ENCODE assay signal across 8 cellular contexts in genomic region chr20:54649511-54649962, GRCh38.
DNase-seq lines count a peak whose midpoint lies in the region; ATAC-seq and TF ChIP-seq lines count a peak whose summit lies in the region.

No MANE protein-coding gene starts in this region.

- ATAC-seq in GM23338 (peak; percentile 91), GM18873 (IDR thresholded peaks at IDR 0.05; ENCODE audit: low FRiP score, unreplicated experiment) (no peak)

- 0 out of 2 replicates have a peak, but pooled peaks cover 2% of the 10 kb centered on the region for H4K20me1 ChIP-seq in GM23338 (replicated peaks; ENCODE audit: insufficient read depth)

- DNase-seq in Calu3 (peak; percentile 92), GM23338 (ENCODE audit: low spot score) (peak; percentile 91), NCI-H1417 treated with DMSO at 0.1 percent for 48 hours (lab: John Stamatoyannopoulos, UW) (peak; percentile 34), SW480 (ENCODE audit: low spot score) (peak; percentile 80), amygdala (lab: John Stamatoyannopoulos, UW) (peak in 49 of 56 donors; percentile 1 to 86 (median 43)), hepatic stellate cell (ENCODE audit: low spot score) (peak; percentile 48), sigmoid colon (peak; percentile 81)

- CTCF ChIA-PET in Calu3 (lab: Charles Lee), result interaction anchor here (0.7 to 0.8 kb wide), 2 partner anchors 12 to 546 kb away, joined by 3 to 4 read pairs; no protein-coding TSS in a partner anchor

- H3K27me3 ChIP-seq in GM23338 (ENCODE audit: insufficient read depth), result no peaks in the 10 kb centered on the region
- no peaks in the 10 kb centered on the region for H3K27me3 ChIP-seq in sigmoid colon

- H3K4me3 Mint-ChIP-seq in Calu3 (ENCODE audit: low read depth, unreplicated experiment), result no peak overlapping the region
- H3K4me3 Mint-ChIP-seq in GM23338, result no peak overlapping the region

- H3K27ac Mint-ChIP-seq in Calu3 (ENCODE audit: unreplicated experiment) (no peak overlapping the region), GM23338 (no peak overlapping the region)

- no peaks in the 10 kb centered on the region for H3K9me3 ChIP-seq in sigmoid colon

- no peak overlapping the region for H3K27ac ChIP-seq in GM23338 (ENCODE audit: low read depth)
- no peak overlapping the region for H3K27ac ChIP-seq in sigmoid colon

- no peak for TF ChIP-seq EP300 in sigmoid colon (IDR thresholded peaks at IDR 0.05)

- H2AFZ ChIP-seq in GM23338, result no peak overlapping the region

- no peaks in the 10 kb centered on the region for H3F3A ChIP-seq in GM23338 (replicated peaks; ENCODE audit: low read depth)

- TF ChIP-seq CTCF in Calu3 (IDR thresholded peaks at IDR 0.05; ENCODE audit: unreplicated experiment), result peak; percentile 88
- TF ChIP-seq CTCF in GM23338 (conservative IDR thresholded peaks at IDR 0.05; ENCODE audit: low read depth in 2 of 2), result peak; percentile 81 to 87
- TF ChIP-seq CTCF in sigmoid colon (IDR thresholded peaks at IDR 0.05), result peak; percentile 35 to 83 (median 49)

- BruUV-seq in Calu3 (replicated peaks; lab: Mats Ljungman, UMichigan), result no TSS peak

- H3K27me3 Mint-ChIP-seq in Calu3 (ENCODE audit: unreplicated experiment) (peaks cover 56% of the 10 kb centered on the region), GM23338 (ENCODE audit: insufficient read depth, low read depth, poor library complexity) (no peaks in the 10 kb centered on the region)

- no peaks in the 10 kb centered on the region for H3K9me2 ChIP-seq in GM23338 (ENCODE audit: insufficient read depth)

- H3K9me3 Mint-ChIP-seq in Calu3 (ENCODE audit: low read depth, unreplicated experiment) (no peaks in the 10 kb centered on the region), GM23338 (no peaks in the 10 kb centered on the region)

- no peak for TF ChIP-seq POLR2A in sigmoid colon (IDR thresholded peaks at IDR 0.05)

- no peak overlapping the region for H3K4me3 ChIP-seq in GM23338
- no peak overlapping the region for H3K4me3 ChIP-seq in sigmoid colon

- H3K4me2 ChIP-seq in GM23338, result no peak overlapping the region

- no peaks in the 10 kb centered on the region for H3K36me3 ChIP-seq in GM23338 (ENCODE audit: insufficient read depth)
- H3K36me3 ChIP-seq in sigmoid colon, result no peaks in the 10 kb centered on the region

- H3K36me3 Mint-ChIP-seq in Calu3 (ENCODE audit: insufficient read depth, unreplicated experiment), result no peaks in the 10 kb centered on the region
- H3K36me3 Mint-ChIP-seq in GM23338 (ENCODE audit: low read depth), result no peaks in the 10 kb centered on the region

- H3K4me1 Mint-ChIP-seq in Calu3 (ENCODE audit: low read depth, unreplicated experiment) (peaks cover 8% of the 10 kb centered on the region), GM23338 (no peaks in the 10 kb centered on the region)

- intact Hi-C loops in Calu3 (cut with micrococcal nuclease; ENCODE audit: unreplicated experiment) (loop anchor here (1.0 to 5.0 kb wide), 3 partner anchors 77 to 192 kb away; partner anchors contain the start of gene DOK5), sigmoid colon (cut with DNase I) (loop anchor here (2.0 kb wide), 1 partner anchor 429 kb away; no protein-coding TSS in a partner anchor)

- WGBS in sigmoid colon, 2 donors, result 7 to 12% methylated on average over 8 of the region's 8 CpGs

- H3K79me2 ChIP-seq in GM23338 (replicated peaks; ENCODE audit: insufficient read depth), result no peaks in the 10 kb centered on the region

- H3K4me1 ChIP-seq in GM23338 (ENCODE audit: insufficient read depth) (peaks cover 6% of the 10 kb centered on the region; the same call in 1 of the 2 replicates), sigmoid colon (no peaks in the 10 kb centered on the region)

TF ChIP-seq in GM23338, 12 proteins besides CTCF, POLR2A, EP300 and RAD21:
- TF ChIP-seq, protein P1, sequence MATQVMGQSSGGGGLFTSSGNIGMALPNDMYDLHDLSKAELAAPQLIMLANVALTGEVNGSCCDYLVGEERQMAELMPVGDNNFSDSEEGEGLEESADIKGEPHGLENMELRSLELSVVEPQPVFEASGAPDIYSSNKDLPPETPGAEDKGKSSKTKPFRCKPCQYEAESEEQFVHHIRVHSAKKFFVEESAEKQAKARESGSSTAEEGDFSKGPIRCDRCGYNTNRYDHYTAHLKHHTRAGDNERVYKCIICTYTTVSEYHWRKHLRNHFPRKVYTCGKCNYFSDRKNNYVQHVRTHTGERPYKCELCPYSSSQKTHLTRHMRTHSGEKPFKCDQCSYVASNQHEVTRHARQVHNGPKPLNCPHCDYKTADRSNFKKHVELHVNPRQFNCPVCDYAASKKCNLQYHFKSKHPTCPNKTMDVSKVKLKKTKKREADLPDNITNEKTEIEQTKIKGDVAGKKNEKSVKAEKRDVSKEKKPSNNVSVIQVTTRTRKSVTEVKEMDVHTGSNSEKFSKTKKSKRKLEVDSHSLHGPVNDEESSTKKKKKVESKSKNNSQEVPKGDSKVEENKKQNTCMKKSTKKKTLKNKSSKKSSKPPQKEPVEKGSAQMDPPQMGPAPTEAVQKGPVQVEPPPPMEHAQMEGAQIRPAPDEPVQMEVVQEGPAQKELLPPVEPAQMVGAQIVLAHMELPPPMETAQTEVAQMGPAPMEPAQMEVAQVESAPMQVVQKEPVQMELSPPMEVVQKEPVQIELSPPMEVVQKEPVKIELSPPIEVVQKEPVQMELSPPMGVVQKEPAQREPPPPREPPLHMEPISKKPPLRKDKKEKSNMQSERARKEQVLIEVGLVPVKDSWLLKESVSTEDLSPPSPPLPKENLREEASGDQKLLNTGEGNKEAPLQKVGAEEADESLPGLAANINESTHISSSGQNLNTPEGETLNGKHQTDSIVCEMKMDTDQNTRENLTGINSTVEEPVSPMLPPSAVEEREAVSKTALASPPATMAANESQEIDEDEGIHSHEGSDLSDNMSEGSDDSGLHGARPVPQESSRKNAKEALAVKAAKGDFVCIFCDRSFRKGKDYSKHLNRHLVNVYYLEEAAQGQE (IDR thresholded peaks at IDR 0.05; ENCODE audit: unreplicated experiment), result no peak
- TF ChIP-seq EZH2 (IDR thresholded peaks at IDR 0.05; ENCODE audit: low read depth, unreplicated experiment) (no peak), EZH2phosphoT487 (IDR thresholded peaks at IDR 0.05; ENCODE audit: unreplicated experiment) (no peak), JUNB (IDR thresholded peaks at IDR 0.05; ENCODE audit: unreplicated experiment) (no peak), ZNF114 (CRISPR knock-in tag; IDR thresholded peaks at IDR 0.05) (no peak), CREB1 (CRISPR knock-in tag; IDR thresholded peaks at IDR 0.05; ENCODE audit: low read depth) (no peak)
- TF ChIP-seq, protein P2, sequence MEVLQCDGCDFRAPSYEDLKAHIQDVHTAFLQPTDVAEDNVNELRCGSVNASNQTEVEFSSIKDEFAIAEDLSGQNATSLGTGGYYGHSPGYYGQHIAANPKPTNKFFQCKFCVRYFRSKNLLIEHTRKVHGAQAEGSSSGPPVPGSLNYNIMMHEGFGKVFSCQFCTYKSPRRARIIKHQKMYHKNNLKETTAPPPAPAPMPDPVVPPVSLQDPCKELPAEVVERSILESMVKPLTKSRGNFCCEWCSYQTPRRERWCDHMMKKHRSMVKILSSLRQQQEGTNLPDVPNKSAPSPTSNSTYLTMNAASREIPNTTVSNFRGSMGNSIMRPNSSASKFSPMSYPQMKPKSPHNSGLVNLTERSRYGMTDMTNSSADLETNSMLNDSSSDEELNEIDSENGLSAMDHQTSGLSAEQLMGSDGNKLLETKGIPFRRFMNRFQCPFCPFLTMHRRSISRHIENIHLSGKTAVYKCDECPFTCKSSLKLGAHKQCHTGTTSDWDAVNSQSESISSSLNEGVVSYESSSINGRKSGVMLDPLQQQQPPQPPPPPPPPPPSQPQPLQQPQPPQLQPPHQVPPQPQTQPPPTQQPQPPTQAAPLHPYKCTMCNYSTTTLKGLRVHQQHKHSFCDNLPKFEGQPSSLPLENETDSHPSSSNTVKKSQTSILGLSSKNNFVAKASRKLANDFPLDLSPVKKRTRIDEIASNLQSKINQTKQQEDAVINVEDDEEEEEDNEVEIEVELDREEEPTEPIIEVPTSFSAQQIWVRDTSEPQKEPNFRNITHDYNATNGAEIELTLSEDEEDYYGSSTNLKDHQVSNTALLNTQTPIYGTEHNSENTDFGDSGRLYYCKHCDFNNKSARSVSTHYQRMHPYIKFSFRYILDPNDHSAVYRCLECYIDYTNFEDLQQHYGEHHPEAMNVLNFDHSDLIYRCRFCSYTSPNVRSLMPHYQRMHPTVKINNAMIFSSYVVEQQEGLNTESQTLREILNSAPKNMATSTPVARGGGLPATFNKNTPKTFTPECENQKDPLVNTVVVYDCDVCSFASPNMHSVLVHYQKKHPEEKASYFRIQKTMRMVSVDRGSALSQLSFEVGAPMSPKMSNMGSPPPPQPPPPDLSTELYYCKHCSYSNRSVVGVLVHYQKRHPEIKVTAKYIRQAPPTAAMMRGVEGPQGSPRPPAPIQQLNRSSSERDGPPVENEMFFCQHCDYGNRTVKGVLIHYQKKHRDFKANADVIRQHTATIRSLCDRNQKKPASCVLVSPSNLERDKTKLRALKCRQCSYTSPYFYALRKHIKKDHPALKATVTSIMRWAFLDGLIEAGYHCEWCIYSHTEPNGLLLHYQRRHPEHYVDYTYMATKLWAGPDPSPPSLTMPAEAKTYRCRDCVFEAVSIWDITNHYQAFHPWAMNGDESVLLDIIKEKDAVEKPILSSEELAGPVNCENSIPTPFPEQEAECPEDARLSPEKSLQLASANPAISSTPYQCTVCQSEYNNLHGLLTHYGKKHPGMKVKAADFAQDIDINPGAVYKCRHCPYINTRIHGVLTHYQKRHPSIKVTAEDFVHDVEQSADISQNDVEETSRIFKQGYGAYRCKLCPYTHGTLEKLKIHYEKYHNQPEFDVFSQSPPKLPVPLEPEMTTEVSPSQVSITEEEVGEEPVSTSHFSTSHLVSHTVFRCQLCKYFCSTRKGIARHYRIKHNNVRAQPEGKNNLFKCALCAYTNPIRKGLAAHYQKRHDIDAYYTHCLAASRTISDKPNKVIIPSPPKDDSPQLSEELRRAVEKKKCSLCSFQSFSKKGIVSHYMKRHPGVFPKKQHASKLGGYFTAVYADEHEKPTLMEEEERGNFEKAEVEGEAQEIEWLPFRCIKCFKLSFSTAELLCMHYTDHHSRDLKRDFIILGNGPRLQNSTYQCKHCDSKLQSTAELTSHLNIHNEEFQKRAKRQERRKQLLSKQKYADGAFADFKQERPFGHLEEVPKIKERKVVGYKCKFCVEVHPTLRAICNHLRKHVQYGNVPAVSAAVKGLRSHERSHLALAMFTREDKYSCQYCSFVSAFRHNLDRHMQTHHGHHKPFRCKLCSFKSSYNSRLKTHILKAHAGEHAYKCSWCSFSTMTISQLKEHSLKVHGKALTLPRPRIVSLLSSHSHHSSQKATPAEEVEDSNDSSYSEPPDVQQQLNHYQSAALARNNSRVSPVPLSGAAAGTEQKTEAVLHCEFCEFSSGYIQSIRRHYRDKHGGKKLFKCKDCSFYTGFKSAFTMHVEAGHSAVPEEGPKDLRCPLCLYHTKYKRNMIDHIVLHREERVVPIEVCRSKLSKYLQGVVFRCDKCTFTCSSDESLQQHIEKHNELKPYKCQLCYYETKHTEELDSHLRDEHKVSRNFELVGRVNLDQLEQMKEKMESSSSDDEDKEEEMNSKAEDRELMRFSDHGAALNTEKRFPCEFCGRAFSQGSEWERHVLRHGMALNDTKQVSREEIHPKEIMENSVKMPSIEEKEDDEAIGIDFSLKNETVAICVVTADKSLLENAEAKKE (CRISPR knock-in tag; IDR thresholded peaks at IDR 0.05), result no peak

Comparison
In these comparisons a context has a peak if more than half of its experiments do, and no peak if none do; other contexts are left out.
1. DNase-seq: peak in every context shown above with its lines; median percentile 92 in Calu3; 91 in GM23338; 81 in sigmoid colon; 80 in SW480; 48 in hepatic stellate cell; 43 in amygdala; 34 in NCI-H1417 treated with DMSO at 0.1 percent for 48 hours.